29 cellular contexts compared by ENCODE assay signal in the genomic region with DNA sequence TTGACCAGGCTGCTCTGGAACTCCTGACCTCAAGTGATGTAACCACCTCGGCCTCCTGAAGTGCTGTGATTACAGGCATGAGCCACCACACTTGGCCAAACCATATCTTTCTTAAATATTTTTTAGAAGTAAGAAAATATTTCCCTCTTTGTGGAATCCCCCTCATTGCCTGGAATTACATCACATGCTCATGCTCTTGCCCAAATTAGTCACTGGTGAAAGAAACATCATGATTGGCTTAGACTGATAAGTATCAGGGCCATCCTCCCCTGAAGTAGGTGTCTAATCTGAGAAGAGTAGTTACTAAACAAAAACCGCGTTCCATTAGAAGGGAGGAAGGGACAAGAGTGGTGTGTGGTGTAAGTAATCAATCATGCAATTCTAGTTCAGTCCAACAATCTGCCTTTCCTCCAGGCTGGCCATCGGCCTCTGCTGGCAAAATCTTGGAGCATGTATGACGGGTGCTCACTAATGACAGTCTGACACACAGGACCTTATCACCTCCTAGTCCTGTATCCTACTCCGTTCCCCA. TPM values are rescaled to one million over a fixed set of nuclear protein-coding genes. Genes with fewer than 3 reads are reported as not detected.
DNase-seq lines count a peak whose midpoint lies in the region; ATAC-seq and TF ChIP-seq lines count a peak whose summit lies in the region.
"Had no signal": no experiment of that assay in that cellular context is flagged by ENCODE, and none has a peak within 500 bp of the region (broad histone marks: within the 10 kb centered on the region; RNA-seq: fewer than 3 reads in every experiment).

No MANE protein-coding gene starts in this region.

- H2BK120ac ChIP-seq in mesenchymal stem cell (ENCODE audit: low read depth, low read length) = no peak overlapping the region

- no peak overlapping the region for H2BK12ac ChIP-seq in mesenchymal stem cell (ENCODE audit: low read length in 2 of 2)

- H3K4ac ChIP-seq in mesenchymal stem cell (ENCODE audit: low read depth in 1 of 2, low read length in 2 of 2) = no peak overlapping the region

- H2BK5ac ChIP-seq in mesenchymal stem cell (ENCODE audit: low read depth, low read length, poor library complexity, severe bottlenecking) = no peak overlapping the region

- H3K18ac ChIP-seq in mesenchymal stem cell (ENCODE audit: low read depth in 1 of 2, low read length in 2 of 2) = no peak overlapping the region

- no peak overlapping the region for H3K23ac ChIP-seq in mesenchymal stem cell (ENCODE audit: low read length in 2 of 2)

- H2AFZ ChIP-seq in mesenchymal stem cell (ENCODE audit: low read depth, low read length) = no peak overlapping the region

- H3K4me3 ChIP-seq in AG10803 (ENCODE audit: low read length) (no peak overlapping the region), choroid plexus epithelial cell (ENCODE audit: low read depth, low read length) (no peak overlapping the region), mesenchymal stem cell (ENCODE audit: insufficient read depth in 1 of 2, low read depth in 1 of 2, low read length in 2 of 2) (no peak overlapping the region)
- H3K4me3 ChIP-seq: A549, adrenal gland, colonic mucosa, suprapubic skin had no signal

- no peak overlapping the region for H3K14ac ChIP-seq in mesenchymal stem cell (ENCODE audit: low read length in 2 of 2)

- DNase-seq in AG10803 (ENCODE audit: low read depth) = peak; percentile 43
- peak; percentile 95 for DNase-seq in NCI-H226
- peak; percentile 76 for DNase-seq in choroid plexus epithelial cell (ENCODE audit: low read depth)
- peak; percentile 65 for DNase-seq in mesenchymal stem cell
- no peak for DNase-seq in NCI-H128 (lab: John Stamatoyannopoulos, UW; ENCODE audit: unreplicated experiment)
- no peak for DNase-seq in SHP77 treated with DMSO at 0.1 percent for 48 hours (lab: John Stamatoyannopoulos, UW)
- no peak for DNase-seq in epidermal melanocyte (ENCODE audit: insufficient read length, low spot score)
- DNase-seq: activated CD4-positive, CD25-positive, alpha-beta regulatory T cell; activated naive CD4-positive, alpha-beta T cell treated with Interleukin-2 at 50 U/mL for 16 hours; activated T-cell treated with anti-CD3 and anti-CD28 coated beads, Interleukin-2, amount 50 U/mL, for 72 hours; adrenal gland; BE2C; colonic mucosa; DMS53; effector CD8-positive, alpha-beta T cell; GF-D8; MM.1S; naive B cell; NCI-H1436; NCI-H510A treated with DMSO at 0.1 percent for 48 hours; SIG-M5; stimulated activated CD4-positive, alpha-beta T cell treated with anti-CD3 and anti-CD28 coated beads, Interleukin-15, amount 100 ng/mL, for 24 hours; stimulated activated naive B cell treated with anti-CD40 and anti-IgM and Interleukin-4, amounts not matched to agents 10 μg/mL and 1 μg/mL and 100 μg/mL, for 72 hours; SW 1271 had no signal

- 92% methylated on average over 5 of the region's 6 CpGs for WGBS in mesenchymal stem cell

- ATAC-seq in GM19023 (IDR thresholded peaks at IDR 0.05; ENCODE audit: unreplicated experiment) = no peak
- ATAC-seq: A549; activated T-cell treated with anti-CD3 and anti-CD28 coated beads, Interleukin-2, amount 50 U/mL, for 72 hours; stimulated activated naive B cell treated with anti-CD40 and anti-IgM and Interleukin-4, amounts not matched to agents 10 μg/mL and 1 μg/mL and 100 μg/mL, for 72 hours had no signal

- H3K36me3 ChIP-seq in mesenchymal stem cell (ENCODE audit: control insufficient read depth in 1 of 2, insufficient read depth in 2 of 2, low read depth in 1 of 2, low read length in 2 of 2) = no peaks in the 10 kb centered on the region
- H3K36me3 ChIP-seq: adrenal gland, BE2C, colonic mucosa, neutrophil, suprapubic skin had no signal

- H2AK5ac ChIP-seq in mesenchymal stem cell (ENCODE audit: low read length, severe bottlenecking) = no peak overlapping the region

- no peak overlapping the region for H3K9ac ChIP-seq in mesenchymal stem cell (ENCODE audit: low read length)

- no peak for TF ChIP-seq CTCF in AG10803 (conservative IDR thresholded peaks at IDR 0.05; ENCODE audit: low read length)
- TF ChIP-seq CTCF in choroid plexus epithelial cell (conservative IDR thresholded peaks at IDR 0.05; ENCODE audit: low read depth, low read length) = no peak

- no peaks in the 10 kb centered on the region for H3K9me3 ChIP-seq in mesenchymal stem cell (ENCODE audit: control insufficient read depth, low read length)
- H3K9me3 ChIP-seq: A549, adrenal gland, BE2C, colonic mucosa, neutrophil, suprapubic skin had no signal

- no peak overlapping the region for H3K4me2 ChIP-seq in mesenchymal stem cell (ENCODE audit: low read length, poor library complexity, severe bottlenecking)
- H3K4me2 ChIP-seq: A549 had no signal

- no peak overlapping the region for H4K91ac ChIP-seq in mesenchymal stem cell (ENCODE audit: low read length)

- H3K4me1 ChIP-seq in mesenchymal stem cell (ENCODE audit: control insufficient read depth, insufficient read depth, low read depth, low read length) = no peaks in the 10 kb centered on the region
- H3K4me1 ChIP-seq: A549, adrenal gland, BE2C, colonic mucosa, suprapubic skin had no signal

- H4K8ac ChIP-seq in mesenchymal stem cell (ENCODE audit: low read length) = no peak overlapping the region

- no peaks in the 10 kb centered on the region for H3K27me3 ChIP-seq in mesenchymal stem cell (ENCODE audit: control insufficient read depth in 1 of 2, insufficient read depth in 1 of 2, low read length in 2 of 2)
- H3K27me3 ChIP-seq: adrenal gland, BE2C, colonic mucosa, neutrophil, suprapubic skin had no signal

- H2BK15ac ChIP-seq in mesenchymal stem cell (ENCODE audit: low read depth, poor library complexity, severe bottlenecking) = no peak overlapping the region

- H3K79me1 ChIP-seq in mesenchymal stem cell (replicated peaks; ENCODE audit: low read length, poor library complexity, severe bottlenecking) = no peaks in the 10 kb centered on the region

- H3K27ac ChIP-seq in mesenchymal stem cell (ENCODE audit: low read length, poor library complexity, severe bottlenecking) = no peak overlapping the region
- H3K27ac ChIP-seq: A549, adrenal gland, colonic mucosa, neutrophil, suprapubic skin had no signal

RNA-seq across cellular contexts. Expression of a gene that starts 52.3 kb away (rescaled TPM):
- polyA plus RNA-seq in mesenchymal stem cell (2013, experiment 1 of 2) = 104 TPM
- polyA plus RNA-seq in mesenchymal stem cell (2013, experiment 2 of 2) = 104 TPM
- polyA plus RNA-seq: liver had no signal

Comparison
In these comparisons a context has a peak if more than half of its experiments do, and no peak if none do; other contexts are left out.
1. DNase-seq: peak in AG10803 (single experiment), NCI-H226 (single experiment), choroid plexus epithelial cell (single experiment) and mesenchymal stem cell (single experiment); none in NCI-H128 (single experiment), SHP77 treated with DMSO at 0.1 percent for 48 hours (single experiment) and epidermal melanocyte (single experiment).